1 cellular context compared by ENCODE assay signal in the genomic region with DNA sequence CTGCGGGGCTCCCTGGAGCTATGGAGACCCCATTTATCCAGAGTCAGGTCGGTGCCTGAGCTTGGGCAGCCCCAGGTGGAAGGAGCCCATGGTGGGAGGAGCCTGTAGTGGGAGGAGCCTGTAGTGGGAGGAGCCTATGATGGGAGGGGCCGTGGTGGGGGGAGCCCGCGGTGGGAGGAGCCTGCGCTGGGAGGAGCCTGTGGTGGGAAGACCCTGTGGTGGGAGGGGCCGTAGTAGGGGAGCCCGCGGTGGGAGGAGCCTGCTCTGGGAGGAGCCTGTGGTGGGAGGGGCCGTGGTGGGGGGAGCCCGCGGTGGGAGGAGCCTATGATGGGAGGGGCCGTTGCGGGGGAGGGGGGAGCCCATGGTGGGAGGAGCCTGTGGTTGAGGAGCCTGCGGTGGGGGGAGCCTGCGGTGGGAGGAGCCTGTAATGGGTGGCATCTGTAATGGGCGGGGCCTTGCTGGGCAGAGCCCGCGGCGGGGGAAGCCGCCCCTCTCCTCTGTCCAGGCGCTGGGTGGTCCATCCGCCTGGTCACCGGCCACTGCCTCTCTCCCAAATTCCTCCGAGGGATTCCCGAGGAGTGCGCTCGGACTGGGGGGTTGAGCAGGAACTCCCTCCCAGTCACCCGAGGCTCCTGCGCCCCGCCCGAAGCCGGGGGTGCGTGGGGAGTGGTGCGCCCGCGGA.
TF ChIP-seq lines count a peak whose summit lies in the region.

No MANE protein-coding gene starts in this region.

TF ChIP-seq in neural cell, 6 proteins besides CTCF, POLR2A, EP300 and RAD21 (continued from another document):
- TF ChIP-seq, protein P1, sequence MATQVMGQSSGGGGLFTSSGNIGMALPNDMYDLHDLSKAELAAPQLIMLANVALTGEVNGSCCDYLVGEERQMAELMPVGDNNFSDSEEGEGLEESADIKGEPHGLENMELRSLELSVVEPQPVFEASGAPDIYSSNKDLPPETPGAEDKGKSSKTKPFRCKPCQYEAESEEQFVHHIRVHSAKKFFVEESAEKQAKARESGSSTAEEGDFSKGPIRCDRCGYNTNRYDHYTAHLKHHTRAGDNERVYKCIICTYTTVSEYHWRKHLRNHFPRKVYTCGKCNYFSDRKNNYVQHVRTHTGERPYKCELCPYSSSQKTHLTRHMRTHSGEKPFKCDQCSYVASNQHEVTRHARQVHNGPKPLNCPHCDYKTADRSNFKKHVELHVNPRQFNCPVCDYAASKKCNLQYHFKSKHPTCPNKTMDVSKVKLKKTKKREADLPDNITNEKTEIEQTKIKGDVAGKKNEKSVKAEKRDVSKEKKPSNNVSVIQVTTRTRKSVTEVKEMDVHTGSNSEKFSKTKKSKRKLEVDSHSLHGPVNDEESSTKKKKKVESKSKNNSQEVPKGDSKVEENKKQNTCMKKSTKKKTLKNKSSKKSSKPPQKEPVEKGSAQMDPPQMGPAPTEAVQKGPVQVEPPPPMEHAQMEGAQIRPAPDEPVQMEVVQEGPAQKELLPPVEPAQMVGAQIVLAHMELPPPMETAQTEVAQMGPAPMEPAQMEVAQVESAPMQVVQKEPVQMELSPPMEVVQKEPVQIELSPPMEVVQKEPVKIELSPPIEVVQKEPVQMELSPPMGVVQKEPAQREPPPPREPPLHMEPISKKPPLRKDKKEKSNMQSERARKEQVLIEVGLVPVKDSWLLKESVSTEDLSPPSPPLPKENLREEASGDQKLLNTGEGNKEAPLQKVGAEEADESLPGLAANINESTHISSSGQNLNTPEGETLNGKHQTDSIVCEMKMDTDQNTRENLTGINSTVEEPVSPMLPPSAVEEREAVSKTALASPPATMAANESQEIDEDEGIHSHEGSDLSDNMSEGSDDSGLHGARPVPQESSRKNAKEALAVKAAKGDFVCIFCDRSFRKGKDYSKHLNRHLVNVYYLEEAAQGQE (IDR thresholded peaks at IDR 0.05; ENCODE audit: borderline replicate concordance), result no peak
- TF ChIP-seq EZH2 (IDR thresholded peaks at IDR 0.05; ENCODE audit: borderline replicate concordance, insufficient read depth, low read length, poor library complexity, severe bottlenecking) (no peak), SMC3 (conservative IDR thresholded peaks at IDR 0.05; ENCODE audit: poor library complexity) (no peak), POLR2AphosphoS5 (IDR thresholded peaks at IDR 0.05) (no peak)
